Comparison of ENCODE assay signal across 14 cellular contexts in genomic region chr11:17563248-17563647, GRCh38. TPM values are rescaled to one million over a fixed set of nuclear protein-coding genes. Genes with fewer than 3 reads are reported as not detected.
DNase-seq lines count a peak whose midpoint lies in the region; ATAC-seq, FAIRE-seq and TF ChIP-seq lines count a peak whose summit lies in the region.
"Had no signal": no experiment of that assay in that cellular context is flagged by ENCODE, and none has a peak within 500 bp of the region (broad histone marks: within the 10 kb centered on the region; RNA-seq: fewer than 3 reads in every experiment).

No MANE protein-coding gene starts in this region.

- H3K4me1 Mint-ChIP-seq in activated CD8-positive, alpha-beta T cell treated with anti-CD3 and anti-CD28 coated beads, Interleukin-2, amount 10 ng/mL, durations not matched to agents 7 days and 5 days (ENCODE audit: low read depth) = peaks cover under 1% of the 10 kb centered on the region
- peaks cover under 1% of the 10 kb centered on the region for H3K4me1 Mint-ChIP-seq in activated naive CD4-positive, alpha-beta T cell treated with anti-CD3 and anti-CD28 coated beads, Interleukin-2, amount 10 ng/mL, durations not matched to agents 7 days and 5 days

- ATAC-seq in activated CD8-positive, alpha-beta T cell treated with anti-CD3 and anti-CD28 coated beads, Interleukin-2, amount 10 ng/mL, durations not matched to agents 7 days and 5 days = no peak

- H3K36me3 ChIP-seq in bronchial epithelial cell (ENCODE audit: control insufficient read depth, insufficient read depth, low read length) = no peaks in the 10 kb centered on the region

- no peak overlapping the region for H3K4me3 ChIP-seq in bronchial epithelial cell (ENCODE audit: low read depth, low read length)
- H3K4me3 ChIP-seq: skin epidermis had no signal

- intact Hi-C loops in posterior vena cava (cut with DNase I) = no loop called here

- no peaks in the 10 kb centered on the region for H3K9me3 Mint-ChIP-seq in activated CD8-positive, alpha-beta T cell treated with anti-CD3 and anti-CD28 coated beads, Interleukin-2, amount 10 ng/mL, durations not matched to agents 7 days and 5 days (ENCODE audit: insufficient read depth)
- no peaks in the 10 kb centered on the region for H3K9me3 Mint-ChIP-seq in activated naive CD4-positive, alpha-beta T cell treated with anti-CD3 and anti-CD28 coated beads, Interleukin-2, amount 10 ng/mL, durations not matched to agents 7 days and 5 days

- POLR2A ChIA-PET in activated CD8-positive, alpha-beta T cell treated with anti-CD3 and anti-CD28 coated beads, Interleukin-2, amount 10 ng/mL, durations not matched to agents 7 days and 5 days (lab: Charles Lee) = no interaction called here

- CTCF ChIA-PET in activated CD8-positive, alpha-beta T cell treated with anti-CD3 and anti-CD28 coated beads, Interleukin-2, amount 10 ng/mL, durations not matched to agents 7 days and 5 days (lab: Charles Lee) = interaction anchor here (1.3 kb wide), 1 partner anchor 12 kb away, joined by 4 read pairs; no protein-coding TSS in a partner anchor
- CTCF ChIA-PET in activated naive CD4-positive, alpha-beta T cell treated with anti-CD3 and anti-CD28 coated beads, Interleukin-2, amount 10 ng/mL, durations not matched to agents 7 days and 5 days (lab: Charles Lee) = no interaction called here

- H3K4me3 Mint-ChIP-seq in activated CD8-positive, alpha-beta T cell treated with anti-CD3 and anti-CD28 coated beads, Interleukin-2, amount 10 ng/mL, durations not matched to agents 7 days and 5 days = no peak overlapping the region
- H3K4me3 Mint-ChIP-seq in activated naive CD4-positive, alpha-beta T cell treated with anti-CD3 and anti-CD28 coated beads, Interleukin-2, amount 10 ng/mL, durations not matched to agents 7 days and 5 days = no peak overlapping the region

- peak; percentile 44 for DNase-seq in NCI-H2029 (lab: John Stamatoyannopoulos, UW)
- DNase-seq in NCI-H2029 treated with DMSO at 0.1 percent for 48 hours (lab: John Stamatoyannopoulos, UW) = no peak
- peak; percentile 53 for DNase-seq in MV-4-11 (lab: John Stamatoyannopoulos, UW)
- peak; percentile 18 for DNase-seq in bronchial epithelial cell (ENCODE audit: low read depth)
- peak; percentile 34 for DNase-seq in posterior vena cava (ENCODE audit: low spot score)
- DNase-seq in activated CD8-positive, alpha-beta T cell treated with anti-CD3 and anti-CD28 coated beads, Interleukin-2, amount 10 ng/mL, durations not matched to agents 7 days and 5 days = no peak
- DNase-seq in glomerular visceral epithelial cell (ENCODE audit: extremely low spot score) = no peak
- no peak for DNase-seq in activated naive CD4-positive, alpha-beta T cell treated with anti-CD3 and anti-CD28 coated beads, Interleukin-2, amount 10 ng/mL, durations not matched to agents 7 days and 5 days
- DNase-seq: DMS79, midbrain, NCI-H2171 treated with DMSO at 0.1 percent for 48 hours had no signal

- no peaks in the 10 kb centered on the region for H3K27me3 ChIP-seq in bronchial epithelial cell (ENCODE audit: control insufficient read depth, insufficient read depth, low read length)

- H3K36me3 Mint-ChIP-seq in activated CD8-positive, alpha-beta T cell treated with anti-CD3 and anti-CD28 coated beads, Interleukin-2, amount 10 ng/mL, durations not matched to agents 7 days and 5 days (ENCODE audit: low read depth) = no peaks in the 10 kb centered on the region
- no peaks in the 10 kb centered on the region for H3K36me3 Mint-ChIP-seq in activated naive CD4-positive, alpha-beta T cell treated with anti-CD3 and anti-CD28 coated beads, Interleukin-2, amount 10 ng/mL, durations not matched to agents 7 days and 5 days

- no peak for TF ChIP-seq CTCF in bronchial epithelial cell (IDR thresholded peaks at IDR 0.05; ENCODE audit: insufficient read depth, low read length, severe bottlenecking)

- FAIRE-seq in bronchial epithelial cell (lab: Jason Lieb, UNC) = no peak
- FAIRE-seq: A204.1 had no signal

- no peak overlapping the region for H3K27ac Mint-ChIP-seq in activated CD8-positive, alpha-beta T cell treated with anti-CD3 and anti-CD28 coated beads, Interleukin-2, amount 10 ng/mL, durations not matched to agents 7 days and 5 days
- no peak overlapping the region for H3K27ac Mint-ChIP-seq in activated naive CD4-positive, alpha-beta T cell treated with anti-CD3 and anti-CD28 coated beads, Interleukin-2, amount 10 ng/mL, durations not matched to agents 7 days and 5 days

- peaks cover 3% of the 10 kb centered on the region for H3K27me3 Mint-ChIP-seq in activated CD8-positive, alpha-beta T cell treated with anti-CD3 and anti-CD28 coated beads, Interleukin-2, amount 10 ng/mL, durations not matched to agents 7 days and 5 days (ENCODE audit: low read depth)
- H3K27me3 Mint-ChIP-seq in activated naive CD4-positive, alpha-beta T cell treated with anti-CD3 and anti-CD28 coated beads, Interleukin-2, amount 10 ng/mL, durations not matched to agents 7 days and 5 days = peaks cover 8% of the 10 kb centered on the region

RNA-seq across cellular contexts. Expression of gene OTOG, which starts 16.2 kb away (rescaled TPM):
- total RNA-seq in bronchial epithelial cell (not detected in 2 replicates), posterior vena cava (not detected)
- total RNA-seq in activated CD8-positive, alpha-beta T cell treated with anti-CD3 and anti-CD28 coated beads, Interleukin-2, amount 10 ng/mL, durations not matched to agents 7 days and 5 days = not detected
- total RNA-seq: dermis microvascular lymphatic vessel endothelial cell had no signal

RNA-seq across cellular contexts. Expression of gene USH1C, which starts 19.0 kb away (rescaled TPM):
- not detected in 2 replicates for total RNA-seq in bronchial epithelial cell
- total RNA-seq in posterior vena cava = 1 to 10 TPM in 1 of 2 donors, not detected in 1; 2.9 TPM
- not detected for total RNA-seq in activated CD8-positive, alpha-beta T cell treated with anti-CD3 and anti-CD28 coated beads, Interleukin-2, amount 10 ng/mL, durations not matched to agents 7 days and 5 days
- total RNA-seq: dermis microvascular lymphatic vessel endothelial cell had no signal

Comparison
In these comparisons a context has a peak if more than half of its experiments do, and no peak if none do; other contexts are left out.
1. DNase-seq: peak in NCI-H2029 (single experiment), MV-4-11 (single experiment), bronchial epithelial cell (single experiment) and posterior vena cava (single experiment); none in NCI-H2029 treated with DMSO at 0.1 percent for 48 hours (single experiment), activated CD8-positive, alpha-beta T cell treated with anti-CD3 and anti-CD28 coated beads, Interleukin-2, amount 10 ng/mL, durations not matched to agents 7 days and 5 days (single experiment), glomerular visceral epithelial cell (single experiment) and activated naive CD4-positive, alpha-beta T cell treated with anti-CD3 and anti-CD28 coated beads, Interleukin-2, amount 10 ng/mL, durations not matched to agents 7 days and 5 days (single experiment).